In the genomic region with DNA sequence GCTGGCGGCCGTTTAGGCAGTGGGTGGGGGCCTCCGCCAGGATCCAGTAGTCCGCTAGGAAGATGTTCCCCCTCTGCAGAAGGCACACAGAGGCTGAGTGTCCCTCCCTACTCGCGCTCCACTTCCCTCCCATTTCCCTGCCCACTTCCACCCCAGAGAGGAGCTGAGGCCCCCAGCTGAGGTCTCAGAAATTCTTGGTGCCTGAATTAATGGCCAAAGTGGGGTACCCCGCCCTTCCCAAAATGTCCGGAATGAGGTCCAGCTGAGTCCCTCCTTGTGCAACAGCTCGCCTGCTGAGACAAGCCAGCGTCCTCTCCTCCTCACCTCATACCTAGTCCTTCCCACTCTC, we compare ENCODE assay signal across 11 cellular contexts. TPM values are rescaled to one million over a fixed set of nuclear protein-coding genes. Genes with fewer than 3 reads are reported as not detected.
A peak's percentile ranks its signal among the peaks of the same experiment; 100 is the strongest.
DNase-seq lines count a peak whose midpoint lies in the region; ATAC-seq and TF ChIP-seq lines count a peak whose summit lies in the region.
"Had no signal": no experiment of that assay in that cellular context is flagged by ENCODE, and none has a peak within 500 bp of the region (broad histone marks: within the 10 kb centered on the region; RNA-seq: fewer than 3 reads in every experiment).

No MANE protein-coding gene starts in this region.

- H3K4me1 Mint-ChIP-seq in activated CD8-positive, alpha-beta T cell treated with anti-CD3 and anti-CD28 coated beads for 36 hours (ENCODE audit: low read depth): no peaks in the 10 kb centered on the region
- peaks cover 13% of the 10 kb centered on the region for H3K4me1 Mint-ChIP-seq in activated CD8-positive, alpha-beta T cell treated with anti-CD3 and anti-CD28 coated beads, Interleukin-2, amount 10 ng/mL, durations not matched to agents 7 days and 5 days (ENCODE audit: low read depth)
- peaks cover 9% of the 10 kb centered on the region for H3K4me1 Mint-ChIP-seq in stimulated activated effector memory CD8-positive, alpha-beta T cell treated with anti-CD3 and anti-CD28 coated beads, Interleukin-12 subunit alpha, Interleukin-12 subunit beta, amount 100 ng/mL, for 72 hours
- H3K4me1 Mint-ChIP-seq in stimulated activated naive CD8-positive, alpha-beta T cell treated with anti-CD3 and anti-CD28 coated beads, Interleukin-15, amount 100 ng/mL, for 72 hours: peaks cover 6% of the 10 kb centered on the region

- H3K4me3 Mint-ChIP-seq in activated CD8-positive, alpha-beta T cell treated with anti-CD3 and anti-CD28 coated beads for 36 hours: no peak overlapping the region
- no peak overlapping the region for H3K4me3 Mint-ChIP-seq in activated CD8-positive, alpha-beta T cell treated with anti-CD3 and anti-CD28 coated beads, Interleukin-2, amount 10 ng/mL, durations not matched to agents 7 days and 5 days
- peak overlapping the region; percentile 17 for H3K4me3 Mint-ChIP-seq in stimulated activated effector memory CD8-positive, alpha-beta T cell treated with anti-CD3 and anti-CD28 coated beads, Interleukin-12 subunit alpha, Interleukin-12 subunit beta, amount 100 ng/mL, for 72 hours
- H3K4me3 Mint-ChIP-seq in stimulated activated naive CD8-positive, alpha-beta T cell treated with anti-CD3 and anti-CD28 coated beads, Interleukin-15, amount 100 ng/mL, for 72 hours: peak overlapping the region in 1 of 2 donors; percentile 66

- no peak overlapping the region for H3K27ac ChIP-seq in RWPE2 (ENCODE audit: poor library complexity, severe bottlenecking)
- no peak overlapping the region for H3K27ac ChIP-seq in transverse colon

- no peak overlapping the region for H3K9ac ChIP-seq in iPS-15b (ENCODE audit: low read depth, low read length)

- no peaks in the 10 kb centered on the region for H3K36me3 ChIP-seq in RWPE2 (ENCODE audit: low read depth)
- H3K36me3 ChIP-seq in iPS-15b (ENCODE audit: control insufficient read depth, insufficient read depth, low read length): no peaks in the 10 kb centered on the region
- H3K36me3 ChIP-seq in transverse colon: no peaks in the 10 kb centered on the region

- no peak for TF ChIP-seq POLR2A in transverse colon (IDR thresholded peaks at IDR 0.05)

- TF ChIP-seq EP300 in transverse colon (IDR thresholded peaks at IDR 0.05; ENCODE audit: low read depth): no peak

- H3K27me3 Mint-ChIP-seq in activated CD8-positive, alpha-beta T cell treated with anti-CD3 and anti-CD28 coated beads for 36 hours: peaks cover 20% of the 10 kb centered on the region
- peaks cover 36% of the 10 kb centered on the region for H3K27me3 Mint-ChIP-seq in activated CD8-positive, alpha-beta T cell treated with anti-CD3 and anti-CD28 coated beads, Interleukin-2, amount 10 ng/mL, durations not matched to agents 7 days and 5 days (ENCODE audit: low read depth)
- peaks cover 40% of the 10 kb centered on the region for H3K27me3 Mint-ChIP-seq in stimulated activated naive CD8-positive, alpha-beta T cell treated with anti-CD3 and anti-CD28 coated beads, Interleukin-15, amount 100 ng/mL, for 72 hours

- WGBS in transverse colon (ENCODE audit: low coverage in 1 of 2), 2 donors: 15 to 50% methylated on average over 2 to 10 of the region's 10 CpGs

- no peak overlapping the region for H3K27ac Mint-ChIP-seq in activated CD8-positive, alpha-beta T cell treated with anti-CD3 and anti-CD28 coated beads for 36 hours
- no peak overlapping the region for H3K27ac Mint-ChIP-seq in activated CD8-positive, alpha-beta T cell treated with anti-CD3 and anti-CD28 coated beads, Interleukin-2, amount 10 ng/mL, durations not matched to agents 7 days and 5 days
- H3K27ac Mint-ChIP-seq in stimulated activated effector memory CD8-positive, alpha-beta T cell treated with anti-CD3 and anti-CD28 coated beads, Interleukin-12 subunit alpha, Interleukin-12 subunit beta, amount 100 ng/mL, for 72 hours: no peak overlapping the region
- H3K27ac Mint-ChIP-seq in stimulated activated naive CD8-positive, alpha-beta T cell treated with anti-CD3 and anti-CD28 coated beads, Interleukin-15, amount 100 ng/mL, for 72 hours: no peak overlapping the region
- H3K27ac Mint-ChIP-seq: dendritic cell treated with granulocyte-macrophage colony-stimulating factor and Interleukin-4, amounts not matched to agents 40 ng/mL and 50 ng/mL, for 4 days had no signal

- no peaks in the 10 kb centered on the region for H3K9me3 ChIP-seq in RWPE2 (ENCODE audit: severe bottlenecking)
- no peaks in the 10 kb centered on the region for H3K9me3 ChIP-seq in iPS-15b (ENCODE audit: control insufficient read depth, insufficient read depth, low read length)
- no peaks in the 10 kb centered on the region for H3K9me3 ChIP-seq in transverse colon

- intact Hi-C loops in activated CD8-positive, alpha-beta T cell treated with anti-CD3 and anti-CD28 coated beads for 36 hours (cut with micrococcal nuclease): loop anchor here (5.0 kb wide), 1 partner anchor 53 kb away; no protein-coding TSS in a partner anchor
- intact Hi-C loops in transverse colon (cut with DNase I; ENCODE audit: low total_unique reads): no loop called here

- POLR2A ChIA-PET in activated CD8-positive, alpha-beta T cell treated with anti-CD3 and anti-CD28 coated beads for 36 hours (lab: Charles Lee): interaction anchor here (0.9 to 3.5 kb wide), 6 partner anchors 9 to 76 kb away, joined by 3 to 18 read pairs (median 4); partner anchors contain the start of gene ALOXE3
- POLR2A ChIA-PET in activated CD8-positive, alpha-beta T cell treated with anti-CD3 and anti-CD28 coated beads, Interleukin-2, amount 10 ng/mL, durations not matched to agents 7 days and 5 days (lab: Charles Lee): interaction anchor here (0.6 to 1.3 kb wide), 4 partner anchors 63 to 424 kb away, joined by 3 to 9 read pairs (median 3); no protein-coding TSS in a partner anchor

- CTCF ChIA-PET in activated CD8-positive, alpha-beta T cell treated with anti-CD3 and anti-CD28 coated beads for 36 hours (lab: Charles Lee): interaction anchor here (0.6 to 9.8 kb wide), 39 partner anchors 9 to 240 kb away, joined by 3 to 162 read pairs (median 4); partner anchors contain the start of genes ALOX12B, ALOXE3 and GUCY2D
- CTCF ChIA-PET in activated CD8-positive, alpha-beta T cell treated with anti-CD3 and anti-CD28 coated beads, Interleukin-2, amount 10 ng/mL, durations not matched to agents 7 days and 5 days (lab: Charles Lee): interaction anchor here (0.7 to 12.5 kb wide), 28 partner anchors 9 to 431 kb away, joined by 3 to 174 read pairs (median 5); partner anchors contain the start of genes ALOX12B, ALOXE3, HES7 and SLC25A35

- peak; percentile 14 for TF ChIP-seq CTCF in activated CD8-positive, alpha-beta T cell treated with anti-CD3 and anti-CD28 coated beads for 36 hours (IDR thresholded peaks at IDR 0.05)
- TF ChIP-seq CTCF in RWPE2 (IDR thresholded peaks at IDR 0.05; ENCODE audit: poor library complexity, severe bottlenecking) (peak; percentile 50), transverse colon (IDR thresholded peaks at IDR 0.05) (peak in 1 of 5 experiments; percentile 7)

- H3K9me3 Mint-ChIP-seq in activated CD8-positive, alpha-beta T cell treated with anti-CD3 and anti-CD28 coated beads for 36 hours: no peaks in the 10 kb centered on the region
- H3K9me3 Mint-ChIP-seq in activated CD8-positive, alpha-beta T cell treated with anti-CD3 and anti-CD28 coated beads, Interleukin-2, amount 10 ng/mL, durations not matched to agents 7 days and 5 days (ENCODE audit: insufficient read depth): no peaks in the 10 kb centered on the region
- H3K9me3 Mint-ChIP-seq in stimulated activated effector memory CD8-positive, alpha-beta T cell treated with anti-CD3 and anti-CD28 coated beads, Interleukin-12 subunit alpha, Interleukin-12 subunit beta, amount 100 ng/mL, for 72 hours: no peaks in the 10 kb centered on the region
- H3K9me3 Mint-ChIP-seq in stimulated activated naive CD8-positive, alpha-beta T cell treated with anti-CD3 and anti-CD28 coated beads, Interleukin-15, amount 100 ng/mL, for 72 hours: no peaks in the 10 kb centered on the region
- H3K9me3 Mint-ChIP-seq: dendritic cell treated with granulocyte-macrophage colony-stimulating factor and Interleukin-4, amounts not matched to agents 40 ng/mL and 50 ng/mL, for 4 days had no signal

- H3K4me3 ChIP-seq in RWPE2 (ENCODE audit: severe bottlenecking): no peak overlapping the region
- peak overlapping the region; percentile 89 for H3K4me3 ChIP-seq in iPS-15b (ENCODE audit: low read depth, low read length)
- H3K4me3 ChIP-seq in transverse colon: peak overlapping the region in 1 of 4 donors; percentile 42

- DNase-seq in activated CD8-positive, alpha-beta T cell treated with anti-CD3 and anti-CD28 coated beads for 36 hours: no peak
- no peak for DNase-seq in activated CD8-positive, alpha-beta T cell treated with anti-CD3 and anti-CD28 coated beads, Interleukin-2, amount 10 ng/mL, durations not matched to agents 7 days and 5 days
- no peak for DNase-seq in RWPE2 (ENCODE audit: low spot score)
- DNase-seq in stimulated activated effector memory CD8-positive, alpha-beta T cell treated with anti-CD3 and anti-CD28 coated beads, Interleukin-12 subunit alpha, Interleukin-12 subunit beta, amount 100 ng/mL, for 72 hours (ENCODE audit: low spot score in 2 of 2): no peak
- DNase-seq in transverse colon: no peak
- no peak for DNase-seq in stimulated activated naive CD8-positive, alpha-beta T cell treated with anti-CD3 and anti-CD28 coated beads, Interleukin-15, amount 100 ng/mL, for 72 hours
- DNase-seq: 8988T, DMS153 had no signal

- no peak for ATAC-seq in activated CD8-positive, alpha-beta T cell treated with anti-CD3 and anti-CD28 coated beads for 36 hours
- no peak for ATAC-seq in activated CD8-positive, alpha-beta T cell treated with anti-CD3 and anti-CD28 coated beads, Interleukin-2, amount 10 ng/mL, durations not matched to agents 7 days and 5 days
- ATAC-seq in RWPE2 (ENCODE audit: low read depth) (no peak), HG03442 (IDR thresholded peaks at IDR 0.05; ENCODE audit: unreplicated experiment) (no peak)
- ATAC-seq in stimulated activated effector memory CD8-positive, alpha-beta T cell treated with anti-CD3 and anti-CD28 coated beads, Interleukin-12 subunit alpha, Interleukin-12 subunit beta, amount 100 ng/mL, for 72 hours: no peak
- ATAC-seq in stimulated activated naive CD8-positive, alpha-beta T cell treated with anti-CD3 and anti-CD28 coated beads, Interleukin-15, amount 100 ng/mL, for 72 hours: no peak

- peaks cover 11% of the 10 kb centered on the region for H3K4me1 ChIP-seq in RWPE2 (ENCODE audit: insufficient read depth, poor library complexity, severe bottlenecking)
- H3K4me1 ChIP-seq in iPS-15b (ENCODE audit: control insufficient read depth, insufficient read depth, low read length): peaks cover 3% of the 10 kb centered on the region
- H3K4me1 ChIP-seq in transverse colon: peaks cover 4 to 10% (median 7%) of the 10 kb centered on the region in 4 donors

- no peaks in the 10 kb centered on the region for H3K27me3 ChIP-seq in RWPE2 (ENCODE audit: insufficient read depth, poor library complexity, severe bottlenecking)
- peaks cover 66% of the 10 kb centered on the region for H3K27me3 ChIP-seq in iPS-15b (ENCODE audit: control insufficient read depth, insufficient read depth, low read length)
- H3K27me3 ChIP-seq in transverse colon: peaks cover 75% of the 10 kb centered on the region

- H3K36me3 Mint-ChIP-seq in activated CD8-positive, alpha-beta T cell treated with anti-CD3 and anti-CD28 coated beads for 36 hours (ENCODE audit: low read depth): no peaks in the 10 kb centered on the region
- no peaks in the 10 kb centered on the region for H3K36me3 Mint-ChIP-seq in activated CD8-positive, alpha-beta T cell treated with anti-CD3 and anti-CD28 coated beads, Interleukin-2, amount 10 ng/mL, durations not matched to agents 7 days and 5 days (ENCODE audit: low read depth)
- no peaks in the 10 kb centered on the region for H3K36me3 Mint-ChIP-seq in stimulated activated effector memory CD8-positive, alpha-beta T cell treated with anti-CD3 and anti-CD28 coated beads, Interleukin-12 subunit alpha, Interleukin-12 subunit beta, amount 100 ng/mL, for 72 hours

- in situ Hi-C loops in transverse colon (cut with MboI; ENCODE audit: low pct_ligation_motif_present in 1 of 4, low pct_unique_long_range_greater_than_20kb in 1 of 4, low sequenced_read_pairs in 3 of 4): loop anchor here in 1 of 4 donors (10.0 kb wide), 1 partner anchor 46 kb away; no protein-coding TSS in a partner anchor

RNA-seq across cellular contexts. Expression of gene ALOXE3, which starts 7.9 kb away (rescaled TPM):
- total RNA-seq in activated CD8-positive, alpha-beta T cell treated with anti-CD3 and anti-CD28 coated beads for 36 hours: under 1 TPM in 1 of 2 experiments, not detected in 1; 0.09 TPM
- not detected for total RNA-seq in activated CD8-positive, alpha-beta T cell treated with anti-CD3 and anti-CD28 coated beads, Interleukin-2, amount 10 ng/mL, durations not matched to agents 7 days and 5 days
- total RNA-seq in transverse colon: under 1 TPM in 1 of 4 donors, not detected in 3; 0.79 TPM

RNA-seq across cellular contexts. Expression of gene HES7, which starts 13.5 kb away (rescaled TPM):
- total RNA-seq in activated CD8-positive, alpha-beta T cell treated with anti-CD3 and anti-CD28 coated beads for 36 hours: 1 to 10 TPM; 4.0 to 4.9 TPM
- total RNA-seq in activated CD8-positive, alpha-beta T cell treated with anti-CD3 and anti-CD28 coated beads, Interleukin-2, amount 10 ng/mL, durations not matched to agents 7 days and 5 days: under 1 TPM in 1 of 2 experiments, not detected in 1; 0.29 TPM
- total RNA-seq in transverse colon: not detected

RNA-seq across cellular contexts. Expression of gene ALOX12B, which starts 22.9 kb away (rescaled TPM):
- 1 to 10 TPM; 4.3 to 5.2 TPM for total RNA-seq in activated CD8-positive, alpha-beta T cell treated with anti-CD3 and anti-CD28 coated beads for 36 hours
- total RNA-seq in activated CD8-positive, alpha-beta T cell treated with anti-CD3 and anti-CD28 coated beads, Interleukin-2, amount 10 ng/mL, durations not matched to agents 7 days and 5 days: under 1 TPM; 0.26 to 0.47 TPM
- not detected for total RNA-seq in transverse colon

RNA-seq across cellular contexts. Expression of gene PER1, which starts 41.8 kb away (rescaled TPM):
- 100 to 1,000 TPM; 123 to 129 TPM for total RNA-seq in activated CD8-positive, alpha-beta T cell treated with anti-CD3 and anti-CD28 coated beads for 36 hours
- total RNA-seq in activated CD8-positive, alpha-beta T cell treated with anti-CD3 and anti-CD28 coated beads, Interleukin-2, amount 10 ng/mL, durations not matched to agents 7 days and 5 days: 10 to 100 TPM; 35.0 to 38.1 TPM
- 100 to 1,000 TPM in 2 of 4 donors, 10 to 100 TPM in 2; 55.9 to 211 (median 109) TPM for total RNA-seq in transverse colon

RNA-seq across cellular contexts. Expression of gene VAMP2, which starts 52.3 kb away (rescaled TPM):
- total RNA-seq in activated CD8-positive, alpha-beta T cell treated with anti-CD3 and anti-CD28 coated beads for 36 hours: 10 to 100 TPM; 30.0 to 33.7 TPM
- 10 to 100 TPM; 56.3 to 56.7 TPM for total RNA-seq in activated CD8-positive, alpha-beta T cell treated with anti-CD3 and anti-CD28 coated beads, Interleukin-2, amount 10 ng/mL, durations not matched to agents 7 days and 5 days
- total RNA-seq in transverse colon: 10 to 100 TPM; 20.9 to 49.4 (median 30.1) TPM
